In the genomic region with DNA sequence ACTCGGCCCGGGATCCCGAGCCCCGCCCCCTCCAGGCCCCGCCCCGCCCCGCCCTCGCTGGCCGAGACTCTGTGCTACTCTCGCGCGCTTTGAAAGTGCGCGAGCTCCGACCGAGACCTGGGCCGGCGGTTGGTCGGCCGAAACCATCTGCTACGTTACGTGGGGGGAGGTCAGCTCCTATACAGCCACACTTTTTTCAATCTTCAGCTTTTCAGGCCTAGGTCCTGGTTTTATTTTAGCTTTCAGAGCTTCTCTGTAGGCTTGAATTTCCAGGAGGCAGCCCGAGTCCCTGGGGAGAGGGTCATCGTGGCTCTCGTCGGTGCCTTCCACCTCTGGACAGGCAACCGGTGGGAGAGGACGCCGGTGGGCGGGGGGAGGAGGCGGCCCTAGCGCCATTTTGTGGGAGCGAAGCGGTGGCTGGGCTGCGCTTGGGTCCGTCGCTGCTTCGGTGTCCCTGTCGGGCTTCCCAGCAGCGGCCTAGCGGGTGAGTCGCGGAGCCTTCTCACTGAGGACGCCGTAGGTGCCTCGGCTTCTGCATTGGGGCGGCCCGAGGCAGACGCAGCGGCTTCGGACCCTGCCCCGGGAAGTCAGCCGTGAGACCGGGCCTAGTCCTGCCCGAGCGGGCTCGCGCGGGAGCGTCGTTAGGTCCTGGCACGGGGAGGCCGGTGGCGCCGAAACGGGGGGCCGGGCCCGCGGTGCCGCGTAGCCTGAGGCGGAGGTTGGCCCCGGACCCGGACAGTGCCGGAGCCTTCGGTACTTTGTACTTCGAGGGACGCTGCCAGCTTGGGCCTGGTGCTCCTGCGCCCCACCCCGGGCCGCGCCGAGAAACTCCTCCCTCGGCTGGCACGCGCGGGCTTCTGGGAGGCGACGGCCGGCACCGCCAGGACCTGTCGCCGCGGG, we compare ENCODE assay signal across 1 cellular context.
TF ChIP-seq lines count a peak whose summit lies in the region.

A gene (plus strand): TSS at position 395 of the 900 bp plus-strand sequence. CDS start 1,074 bp downstream, outside the sequence.

TF ChIP-seq in HepG2, 621 proteins besides CTCF, POLR2A, EP300 and RAD21 (continued from another document and continues in another):
- TF ChIP-seq, protein P1, sequence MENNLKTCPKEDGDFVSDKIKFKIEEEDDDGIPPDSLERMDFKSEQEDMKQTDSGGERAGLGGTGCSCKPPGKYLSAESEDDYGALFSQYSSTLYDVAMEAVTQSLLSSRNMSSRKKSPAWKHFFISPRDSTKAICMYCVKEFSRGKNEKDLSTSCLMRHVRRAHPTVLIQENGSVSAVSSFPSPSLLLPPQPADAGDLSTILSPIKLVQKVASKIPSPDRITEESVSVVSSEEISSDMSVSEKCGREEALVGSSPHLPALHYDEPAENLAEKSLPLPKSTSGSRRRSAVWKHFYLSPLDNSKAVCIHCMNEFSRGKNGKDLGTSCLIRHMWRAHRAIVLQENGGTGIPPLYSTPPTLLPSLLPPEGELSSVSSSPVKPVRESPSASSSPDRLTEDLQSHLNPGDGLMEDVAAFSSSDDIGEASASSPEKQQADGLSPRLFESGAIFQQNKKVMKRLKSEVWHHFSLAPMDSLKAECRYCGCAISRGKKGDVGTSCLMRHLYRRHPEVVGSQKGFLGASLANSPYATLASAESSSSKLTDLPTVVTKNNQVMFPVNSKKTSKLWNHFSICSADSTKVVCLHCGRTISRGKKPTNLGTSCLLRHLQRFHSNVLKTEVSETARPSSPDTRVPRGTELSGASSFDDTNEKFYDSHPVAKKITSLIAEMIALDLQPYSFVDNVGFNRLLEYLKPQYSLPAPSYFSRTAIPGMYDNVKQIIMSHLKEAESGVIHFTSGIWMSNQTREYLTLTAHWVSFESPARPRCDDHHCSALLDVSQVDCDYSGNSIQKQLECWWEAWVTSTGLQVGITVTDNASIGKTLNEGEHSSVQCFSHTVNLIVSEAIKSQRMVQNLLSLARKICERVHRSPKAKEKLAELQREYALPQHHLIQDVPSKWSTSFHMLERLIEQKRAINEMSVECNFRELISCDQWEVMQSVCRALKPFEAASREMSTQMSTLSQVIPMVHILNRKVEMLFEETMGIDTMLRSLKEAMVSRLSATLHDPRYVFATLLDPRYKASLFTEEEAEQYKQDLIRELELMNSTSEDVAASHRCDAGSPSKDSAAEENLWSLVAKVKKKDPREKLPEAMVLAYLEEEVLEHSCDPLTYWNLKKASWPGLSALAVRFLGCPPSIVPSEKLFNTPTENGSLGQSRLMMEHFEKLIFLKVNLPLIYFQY (CRISPR knock-in tag; IDR thresholded peaks at IDR 0.05; ENCODE audit: borderline replicate concordance), result peak; percentile 40; the same call in 1 of the 2 replicates
- TF ChIP-seq KDM2A (CRISPR knock-in tag; IDR thresholded peaks at IDR 0.05; ENCODE audit: borderline replicate concordance, low read depth) (peak; percentile 93), SOX6 (IDR thresholded peaks at IDR 0.05) (no peak), SOX6 (CRISPR knock-in tag; IDR thresholded peaks at IDR 0.05) (peak; percentile 62), ZNF160 (CRISPR knock-in tag; IDR thresholded peaks at IDR 0.05) (peak; percentile 87), REL (CRISPR knock-in tag; conservative IDR thresholded peaks at IDR 0.05) (no peak), ETV5 (CRISPR knock-in tag; IDR thresholded peaks at IDR 0.05; ENCODE audit: borderline replicate concordance) (no peak; the same call in 1 of the 2 replicates), PAF1 (CRISPR knock-in tag; IDR thresholded peaks at IDR 0.05) (no peak), ZNF282 (IDR thresholded peaks at IDR 0.05; ENCODE audit: partially characterized antibody) (no peak), ARID2 (CRISPR knock-in tag; IDR thresholded peaks at IDR 0.05; ENCODE audit: borderline replicate concordance) (0 out of 2 replicates have a peak, but pooled peaks have one; percentile 28), MTA3 (CRISPR knock-in tag; IDR thresholded peaks at IDR 0.05) (no peak), MED8 (CRISPR knock-in tag; IDR thresholded peaks at IDR 0.05; ENCODE audit: insufficient replicate concordance) (peak; percentile 74), TEAD3 (CRISPR knock-in tag; optimal IDR thresholded peaks at IDR 0.05; ENCODE audit: borderline replicate concordance) (peak; percentile 46), ELF3 (CRISPR knock-in tag; IDR thresholded peaks at IDR 0.05) (no peak), ZNF253 (CRISPR knock-in tag; IDR thresholded peaks at IDR 0.05; ENCODE audit: borderline replicate concordance) (peak; percentile 52; the same call in 1 of the 2 replicates), ZNF569 (CRISPR knock-in tag; IDR thresholded peaks at IDR 0.05; ENCODE audit: borderline replicate concordance) (no peak), CAMTA2 (CRISPR knock-in tag; IDR thresholded peaks at IDR 0.05; ENCODE audit: borderline replicate concordance) (peak; percentile 95; the same call in 1 of the 2 replicates), STAT5B (CRISPR knock-in tag; IDR thresholded peaks at IDR 0.05) (no peak), ZNF143 (CRISPR knock-in tag; IDR thresholded peaks at IDR 0.05) (peak; percentile 79), SIN3A (IDR thresholded peaks at IDR 0.05; ENCODE audit: borderline replicate concordance, low read depth, low read length) (0 out of 2 replicates have a peak, but pooled peaks have one; percentile 21), MZF1 (CRISPR knock-in tag; IDR thresholded peaks at IDR 0.05; ENCODE audit: borderline replicate concordance) (no peak), SUZ12 (IDR thresholded peaks at IDR 0.05; ENCODE audit: low read depth, low read length) (no peak), KAT7 (CRISPR knock-in tag; IDR thresholded peaks at IDR 0.05; ENCODE audit: borderline replicate concordance) (peak; percentile 88), ZNF446 (CRISPR knock-in tag; IDR thresholded peaks at IDR 0.05) (peak; percentile 90; the same call in 1 of the 2 replicates), ZNF724P (CRISPR knock-in tag; IDR thresholded peaks at IDR 0.05; ENCODE audit: borderline replicate concordance) (peak; percentile 3; the same call in 1 of the 2 replicates), KDM1A (CRISPR knock-in tag; IDR thresholded peaks at IDR 0.05) (no peak), KMT2B (CRISPR knock-in tag; IDR thresholded peaks at IDR 0.05) (peak; percentile 74)
- TF ChIP-seq, protein P2, sequence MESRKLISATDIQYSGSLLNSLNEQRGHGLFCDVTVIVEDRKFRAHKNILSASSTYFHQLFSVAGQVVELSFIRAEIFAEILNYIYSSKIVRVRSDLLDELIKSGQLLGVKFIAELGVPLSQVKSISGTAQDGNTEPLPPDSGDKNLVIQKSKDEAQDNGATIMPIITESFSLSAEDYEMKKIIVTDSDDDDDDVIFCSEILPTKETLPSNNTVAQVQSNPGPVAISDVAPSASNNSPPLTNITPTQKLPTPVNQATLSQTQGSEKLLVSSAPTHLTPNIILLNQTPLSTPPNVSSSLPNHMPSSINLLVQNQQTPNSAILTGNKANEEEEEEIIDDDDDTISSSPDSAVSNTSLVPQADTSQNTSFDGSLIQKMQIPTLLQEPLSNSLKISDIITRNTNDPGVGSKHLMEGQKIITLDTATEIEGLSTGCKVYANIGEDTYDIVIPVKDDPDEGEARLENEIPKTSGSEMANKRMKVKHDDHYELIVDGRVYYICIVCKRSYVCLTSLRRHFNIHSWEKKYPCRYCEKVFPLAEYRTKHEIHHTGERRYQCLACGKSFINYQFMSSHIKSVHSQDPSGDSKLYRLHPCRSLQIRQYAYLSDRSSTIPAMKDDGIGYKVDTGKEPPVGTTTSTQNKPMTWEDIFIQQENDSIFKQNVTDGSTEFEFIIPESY (CRISPR knock-in tag; IDR thresholded peaks at IDR 0.05), result peak; percentile 34; the same call in 1 of the 2 replicates
- TF ChIP-seq, protein P3, sequence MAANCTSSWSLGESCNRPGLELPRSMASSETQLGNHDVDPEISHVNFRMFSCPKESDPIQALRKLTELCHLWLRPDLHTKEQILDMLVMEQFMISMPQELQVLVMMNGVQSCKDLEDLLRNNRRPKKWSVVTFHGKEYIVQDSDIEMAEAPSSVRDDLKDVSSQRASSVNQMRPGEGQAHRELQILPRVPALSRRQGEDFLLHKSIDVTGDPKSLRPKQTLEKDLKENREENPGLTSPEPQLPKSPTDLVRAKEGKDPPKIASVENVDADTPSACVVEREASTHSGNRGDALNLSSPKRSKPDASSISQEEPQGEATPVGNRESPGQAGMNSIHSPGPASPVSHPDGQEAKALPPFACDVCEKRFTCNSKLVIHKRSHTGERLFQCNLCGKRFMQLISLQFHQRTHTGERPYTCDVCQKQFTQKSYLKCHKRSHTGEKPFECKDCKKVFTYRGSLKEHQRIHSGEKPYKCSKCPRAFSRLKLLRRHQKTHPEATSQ (CRISPR knock-in tag; IDR thresholded peaks at IDR 0.05; ENCODE audit: borderline replicate concordance), result no peak
- TF ChIP-seq, protein P4, sequence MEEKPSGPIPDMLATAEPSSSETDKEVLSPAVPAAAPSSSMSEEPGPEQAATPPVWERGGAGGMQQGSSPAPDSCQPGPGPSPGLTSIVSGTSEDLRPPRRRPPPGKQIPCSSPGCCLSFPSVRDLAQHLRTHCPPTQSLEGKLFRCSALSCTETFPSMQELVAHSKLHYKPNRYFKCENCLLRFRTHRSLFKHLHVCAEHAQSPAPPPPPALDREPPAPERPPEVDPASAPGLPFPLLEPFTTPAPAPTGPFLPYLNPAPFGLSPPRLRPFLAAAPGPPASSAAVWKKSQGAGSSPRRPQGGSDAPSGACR (CRISPR knock-in tag; IDR thresholded peaks at IDR 0.05), result peak; percentile 77; the same call in 1 of the 2 replicates
- TF ChIP-seq, protein P5, sequence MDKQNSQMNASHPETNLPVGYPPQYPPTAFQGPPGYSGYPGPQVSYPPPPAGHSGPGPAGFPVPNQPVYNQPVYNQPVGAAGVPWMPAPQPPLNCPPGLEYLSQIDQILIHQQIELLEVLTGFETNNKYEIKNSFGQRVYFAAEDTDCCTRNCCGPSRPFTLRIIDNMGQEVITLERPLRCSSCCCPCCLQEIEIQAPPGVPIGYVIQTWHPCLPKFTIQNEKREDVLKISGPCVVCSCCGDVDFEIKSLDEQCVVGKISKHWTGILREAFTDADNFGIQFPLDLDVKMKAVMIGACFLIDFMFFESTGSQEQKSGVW (CRISPR knock-in tag; IDR thresholded peaks at IDR 0.05; ENCODE audit: borderline replicate concordance), result no peak
- TF ChIP-seq, protein P6, sequence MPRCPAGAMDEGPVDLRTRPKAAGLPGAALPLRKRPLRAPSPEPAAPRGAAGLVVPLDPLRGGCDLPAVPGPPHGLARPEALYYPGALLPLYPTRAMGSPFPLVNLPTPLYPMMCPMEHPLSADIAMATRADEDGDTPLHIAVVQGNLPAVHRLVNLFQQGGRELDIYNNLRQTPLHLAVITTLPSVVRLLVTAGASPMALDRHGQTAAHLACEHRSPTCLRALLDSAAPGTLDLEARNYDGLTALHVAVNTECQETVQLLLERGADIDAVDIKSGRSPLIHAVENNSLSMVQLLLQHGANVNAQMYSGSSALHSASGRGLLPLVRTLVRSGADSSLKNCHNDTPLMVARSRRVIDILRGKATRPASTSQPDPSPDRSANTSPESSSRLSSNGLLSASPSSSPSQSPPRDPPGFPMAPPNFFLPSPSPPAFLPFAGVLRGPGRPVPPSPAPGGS (CRISPR knock-in tag; IDR thresholded peaks at IDR 0.05), result peak; percentile 41; the same call in 1 of the 2 replicates
- TF ChIP-seq, protein P7, sequence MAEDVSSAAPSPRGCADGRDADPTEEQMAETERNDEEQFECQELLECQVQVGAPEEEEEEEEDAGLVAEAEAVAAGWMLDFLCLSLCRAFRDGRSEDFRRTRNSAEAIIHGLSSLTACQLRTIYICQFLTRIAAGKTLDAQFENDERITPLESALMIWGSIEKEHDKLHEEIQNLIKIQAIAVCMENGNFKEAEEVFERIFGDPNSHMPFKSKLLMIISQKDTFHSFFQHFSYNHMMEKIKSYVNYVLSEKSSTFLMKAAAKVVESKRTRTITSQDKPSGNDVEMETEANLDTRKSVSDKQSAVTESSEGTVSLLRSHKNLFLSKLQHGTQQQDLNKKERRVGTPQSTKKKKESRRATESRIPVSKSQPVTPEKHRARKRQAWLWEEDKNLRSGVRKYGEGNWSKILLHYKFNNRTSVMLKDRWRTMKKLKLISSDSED (CRISPR knock-in tag; IDR thresholded peaks at IDR 0.05), result peak; percentile 55; the same call in 1 of the 2 replicates
- TF ChIP-seq, protein P8, sequence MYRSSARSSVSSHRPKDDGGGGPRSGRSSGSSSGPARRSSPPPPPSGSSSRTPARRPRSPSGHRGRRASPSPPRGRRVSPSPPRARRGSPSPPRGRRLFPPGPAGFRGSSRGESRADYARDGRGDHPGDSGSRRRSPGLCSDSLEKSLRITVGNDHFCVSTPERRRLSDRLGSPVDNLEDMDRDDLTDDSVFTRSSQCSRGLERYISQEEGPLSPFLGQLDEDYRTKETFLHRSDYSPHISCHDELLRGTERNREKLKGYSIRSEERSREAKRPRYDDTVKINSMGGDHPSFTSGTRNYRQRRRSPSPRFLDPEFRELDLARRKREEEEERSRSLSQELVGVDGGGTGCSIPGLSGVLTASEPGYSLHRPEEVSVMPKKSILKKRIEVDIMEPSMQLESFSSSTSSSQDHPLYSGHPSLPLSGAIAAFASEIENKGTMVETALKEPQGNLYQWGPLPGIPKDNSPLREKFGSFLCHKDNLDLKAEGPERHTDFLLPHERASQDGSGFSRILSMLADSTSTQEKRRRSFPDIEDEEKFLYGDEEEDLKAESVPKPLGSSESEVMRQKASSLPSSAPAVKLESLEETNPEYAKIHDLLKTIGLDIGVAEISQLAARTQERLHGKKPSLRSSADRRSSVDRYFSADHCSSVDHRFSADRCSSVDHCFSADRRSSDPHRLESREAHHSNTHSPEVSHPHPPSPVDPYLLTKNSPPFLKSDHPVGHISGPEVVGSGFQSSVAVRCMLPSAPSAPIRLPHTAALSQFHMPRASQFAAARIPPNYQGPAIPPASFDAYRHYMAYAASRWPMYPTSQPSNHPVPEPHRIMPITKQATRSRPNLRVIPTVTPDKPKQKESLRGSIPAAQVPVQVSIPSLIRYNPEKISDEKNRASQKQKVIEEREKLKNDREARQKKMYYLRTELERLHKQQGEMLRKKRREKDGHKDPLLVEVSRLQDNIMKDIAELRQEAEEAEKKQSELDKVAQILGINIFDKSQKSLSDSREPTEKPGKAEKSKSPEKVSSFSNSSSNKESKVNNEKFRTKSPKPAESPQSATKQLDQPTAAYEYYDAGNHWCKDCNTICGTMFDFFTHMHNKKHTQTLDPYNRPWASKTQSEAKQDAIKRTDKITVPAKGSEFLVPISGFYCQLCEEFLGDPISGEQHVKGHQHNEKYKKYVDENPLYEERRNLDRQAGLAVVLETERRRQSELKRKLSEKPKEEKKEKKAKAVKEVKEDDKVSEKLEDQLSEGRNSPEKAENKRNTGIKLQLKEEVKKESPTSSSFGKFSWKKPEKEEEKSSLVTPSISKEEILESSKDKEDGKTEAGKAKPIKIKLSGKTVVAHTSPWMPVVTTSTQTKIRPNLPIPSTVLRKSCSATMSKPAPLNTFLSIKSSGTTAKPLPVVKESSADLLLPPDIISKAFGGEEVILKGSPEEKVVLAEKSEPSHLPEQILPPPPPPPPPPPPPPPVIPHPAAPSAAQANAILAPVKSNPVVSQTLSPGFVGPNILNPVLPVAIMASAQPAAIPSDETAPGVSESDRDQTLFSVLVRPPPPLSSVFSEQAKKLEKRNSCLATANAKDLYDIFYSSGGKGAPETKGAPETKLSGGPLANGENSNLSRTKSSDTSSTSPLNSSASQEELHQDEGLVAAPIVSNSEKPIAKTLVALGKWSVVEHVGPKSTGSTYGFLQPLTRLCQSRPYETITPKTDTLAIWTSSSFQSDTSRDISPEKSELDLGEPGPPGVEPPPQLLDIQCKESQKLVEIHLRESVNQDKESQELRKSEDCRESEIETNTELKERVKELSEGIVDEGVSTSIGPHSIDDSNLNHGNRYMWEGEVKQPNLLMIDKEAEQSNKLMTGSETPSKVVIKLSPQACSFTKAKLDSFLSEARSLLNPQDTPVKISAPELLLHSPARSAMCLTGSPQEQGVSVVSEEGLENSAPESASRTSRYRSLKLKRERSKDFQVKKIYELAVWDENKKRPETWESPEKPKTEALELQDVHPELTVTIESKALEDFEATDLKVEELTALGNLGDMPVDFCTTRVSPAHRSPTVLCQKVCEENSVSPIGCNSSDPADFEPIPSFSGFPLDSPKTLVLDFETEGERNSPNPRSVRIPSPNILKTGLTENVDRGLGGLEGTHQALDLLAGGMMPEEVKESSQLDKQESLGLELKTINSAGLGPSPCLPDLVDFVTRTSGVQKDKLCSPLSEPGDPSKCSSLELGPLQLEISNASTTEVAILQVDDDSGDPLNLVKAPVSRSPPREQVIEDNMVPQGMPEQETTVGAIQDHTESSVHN (CRISPR knock-in tag; IDR thresholded peaks at IDR 0.05), result no peak
